13 cellular contexts compared by ENCODE assay signal in the genomic region with DNA sequence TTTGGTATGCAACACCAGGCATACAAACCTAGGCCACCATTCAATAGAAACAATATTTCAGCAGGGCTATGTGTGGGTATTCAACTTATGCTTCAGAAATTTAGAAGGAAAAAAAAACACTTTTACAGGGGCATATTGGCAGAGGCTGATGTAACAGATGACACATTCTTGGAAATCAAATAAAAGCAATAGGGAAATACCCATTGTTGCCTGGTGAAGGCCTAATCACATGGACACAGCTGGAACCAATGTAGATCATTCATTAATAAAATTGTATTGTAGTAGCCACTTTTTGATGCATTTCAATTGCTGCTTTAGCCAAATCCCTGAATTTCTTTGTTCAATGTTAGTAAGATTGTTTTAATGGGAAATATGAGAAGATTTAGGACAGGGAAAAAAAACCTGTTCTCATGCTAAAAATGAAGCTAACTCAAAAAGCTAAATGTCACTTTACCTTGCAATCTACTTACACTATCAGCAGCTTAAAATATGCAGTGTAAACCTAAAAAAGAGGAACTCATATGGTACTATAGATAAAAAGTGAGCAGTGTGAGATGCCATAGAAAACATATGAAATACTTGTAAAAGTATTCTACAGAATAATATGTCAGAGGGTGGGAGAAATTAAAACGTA.
DNase-seq lines count a peak whose midpoint lies in the region; ATAC-seq and TF ChIP-seq lines count a peak whose summit lies in the region.
"Had no signal": no experiment of that assay in that cellular context is flagged by ENCODE, and none has a peak within 500 bp of the region (broad histone marks: within the 10 kb centered on the region; RNA-seq: fewer than 3 reads in every experiment).

No MANE protein-coding gene starts in this region.

- H3K9me3 Mint-ChIP-seq in activated CD4-positive, alpha-beta memory T cell treated with anti-CD3 and anti-CD28 coated beads, Interleukin-2, amount 10 ng/mL, durations not matched to agents 7 days and 5 days = no peaks in the 10 kb centered on the region

- H3K27ac Mint-ChIP-seq in activated CD4-positive, alpha-beta memory T cell treated with anti-CD3 and anti-CD28 coated beads, Interleukin-2, amount 10 ng/mL, durations not matched to agents 7 days and 5 days = no peak overlapping the region

- H3K4me3 Mint-ChIP-seq in activated CD4-positive, alpha-beta memory T cell treated with anti-CD3 and anti-CD28 coated beads, Interleukin-2, amount 10 ng/mL, durations not matched to agents 7 days and 5 days = no peak overlapping the region

- TF ChIP-seq CTCF in RWPE1 (conservative IDR thresholded peaks at IDR 0.05; ENCODE audit: low read depth) (no peak), fibroblast of mammary gland (conservative IDR thresholded peaks at IDR 0.05; ENCODE audit: control insufficient read depth, insufficient read depth, low read depth, low read length) (no peak)

- in situ Hi-C loops in ACHN (cut with HindIII; ENCODE audit: low pct_ligation_motif_present, low pct_unique_long_range_greater_than_20kb, low sequenced_read_pairs) = no loop called here

- DNase-seq in ACHN (peak; percentile 39), RWPE1 (ENCODE audit: low spot score) (peak; percentile 3), fibroblast of mammary gland (ENCODE audit: low read depth) (peak; percentile 25), islet precursor cell (no peak), NCI-H2029 (lab: John Stamatoyannopoulos, UW) (no peak)
- no peak for DNase-seq in activated CD4-positive, alpha-beta memory T cell treated with anti-CD3 and anti-CD28 coated beads, Interleukin-2, amount 10 ng/mL, durations not matched to agents 7 days and 5 days
- DNase-seq: cerebellar nuclear complex, COR-L47, SHP77 treated with DMSO at 0.1 percent for 48 hours had no signal

- peaks cover 54% of the 10 kb centered on the region for H3K4me1 Mint-ChIP-seq in activated CD4-positive, alpha-beta memory T cell treated with anti-CD3 and anti-CD28 coated beads, Interleukin-2, amount 10 ng/mL, durations not matched to agents 7 days and 5 days

- H3K4me3 ChIP-seq in fibroblast of mammary gland (ENCODE audit: control insufficient read depth, low read depth, low read length) = no peak overlapping the region
- H3K4me3 ChIP-seq: prostate gland had no signal

- H3K27me3 Mint-ChIP-seq in activated CD4-positive, alpha-beta memory T cell treated with anti-CD3 and anti-CD28 coated beads, Interleukin-2, amount 10 ng/mL, durations not matched to agents 7 days and 5 days = no peaks in the 10 kb centered on the region

- POLR2A ChIA-PET in RWPE1 (lab: Yijun Ruan, JAX; ENCODE audit: low non-redundant PET) = no interaction called here
- POLR2A ChIA-PET in activated CD4-positive, alpha-beta memory T cell treated with anti-CD3 and anti-CD28 coated beads, Interleukin-2, amount 10 ng/mL, durations not matched to agents 7 days and 5 days (lab: Charles Lee) = interaction anchor here (0.9 kb wide), 1 partner anchor 30 kb away, joined by 4 read pairs; no protein-coding TSS in a partner anchor

- CTCF ChIA-PET in RWPE1 (lab: Yijun Ruan, JAX) = interaction anchor here (0.6 kb wide), 1 partner anchor 1320 kb away, joined by 5 read pairs; no protein-coding TSS in a partner anchor
- CTCF ChIA-PET in activated CD4-positive, alpha-beta memory T cell treated with anti-CD3 and anti-CD28 coated beads, Interleukin-2, amount 10 ng/mL, durations not matched to agents 7 days and 5 days (lab: Charles Lee) = no interaction called here

- no peak overlapping the region for H3K27ac ChIP-seq in RWPE1
- H3K27ac ChIP-seq: KMS-11, prostate gland had no signal

- peaks cover 24% of the 10 kb centered on the region for H3K36me3 Mint-ChIP-seq in activated CD4-positive, alpha-beta memory T cell treated with anti-CD3 and anti-CD28 coated beads, Interleukin-2, amount 10 ng/mL, durations not matched to agents 7 days and 5 days (ENCODE audit: low read depth)

- ATAC-seq in GM19351 (IDR thresholded peaks at IDR 0.05; ENCODE audit: unreplicated experiment) = peak; percentile 41
- no peak for ATAC-seq in GM19395 (IDR thresholded peaks at IDR 0.05; ENCODE audit: unreplicated experiment)

Comparison
In these comparisons a context has a peak if more than half of its experiments do, and no peak if none do; other contexts are left out.
1. DNase-seq: peak in ACHN (single experiment), RWPE1 (single experiment) and fibroblast of mammary gland (single experiment); none in islet precursor cell (single experiment), activated CD4-positive, alpha-beta memory T cell treated with anti-CD3 and anti-CD28 coated beads, Interleukin-2, amount 10 ng/mL, durations not matched to agents 7 days and 5 days (single experiment) and NCI-H2029 (single experiment).